In genomic region chr6:108872001-108872974, GRCh38 we compare ENCODE assay signal across 11 cellular contexts. TPM values are rescaled to one million over a fixed set of nuclear protein-coding genes. Genes with fewer than 3 reads are reported as not detected.
A peak's percentile ranks its signal among the peaks of the same experiment; 100 is the strongest.
DNase-seq lines count a peak whose midpoint lies in the region; ATAC-seq, FAIRE-seq and TF ChIP-seq lines count a peak whose summit lies in the region.
"Had no signal": no experiment of that assay in that cellular context is flagged by ENCODE, and none has a peak within 500 bp of the region (broad histone marks: within the 10 kb centered on the region; RNA-seq: fewer than 3 reads in every experiment).

No MANE protein-coding gene starts in this region.

- WGBS in right lobe of liver (ENCODE audit: insufficient coverage, low coverage, low lambda C conversion rate, missing lambda C conversion rate): 65% methylated on average over 10 of the region's 11 CpGs
- WGBS in HepG2 (ENCODE audit: low lambda C conversion rate): 73% methylated on average over 11 of the region's 11 CpGs

- no peak for TF ChIP-seq EP300 in HepG2 (IDR thresholded peaks at IDR 0.05; ENCODE audit: low read depth in 2 of 2, low read length in 2 of 2)
- no peak for TF ChIP-seq EP300 in HepG2 (CRISPR knock-in tag; IDR thresholded peaks at IDR 0.05; ENCODE audit: borderline replicate concordance)

- DNase-seq in right lobe of liver (no peak), HepG2 (ENCODE audit: low spot score) (no peak), WTC11 (ENCODE audit: low spot score) (no peak), inferior parietal cortex (ENCODE audit: extremely low spot score) (peak; percentile 22), type B pancreatic cell (ENCODE audit: extremely low spot score, unreplicated experiment) (no peak), HPDE6-E6E7 (ENCODE audit: extremely low spot score) (no peak), H54 (ENCODE audit: insufficient read length, low spot score) (no peak)
- DNase-seq: Calu3, NCI-H446, retina had no signal

- no peak for TF ChIP-seq RAD21 in HepG2 (CRISPR knock-in tag; IDR thresholded peaks at IDR 0.05)

- H3K4me2 ChIP-seq in HepG2 (ENCODE audit: low read depth, low read length): no peak overlapping the region

- no peak overlapping the region for H3K27ac ChIP-seq in right lobe of liver
- no peak overlapping the region for H3K27ac ChIP-seq in HepG2 (ENCODE audit: extremely low read length, insufficient read depth, low read length)

- no peak overlapping the region for H2AFZ ChIP-seq in HepG2 (ENCODE audit: low read length)

- H3K9me3 ChIP-seq in right lobe of liver (no peaks in the 10 kb centered on the region), HepG2 (ENCODE audit: low read length) (no peaks in the 10 kb centered on the region)

- in situ Hi-C loops in HepG2 (cut with HindIII; ENCODE audit: extremely low pct_ligation_motif_present, low pct_unique_long_range_greater_than_20kb): no loop called here

- H3K4me3 Mint-ChIP-seq in WTC11 (no peak overlapping the region), type B pancreatic cell (peak overlapping the region; percentile 66)

- BruUV-seq in HepG2 (replicated peaks; lab: Mats Ljungman, UMichigan): no TSS peak

- no peaks in the 10 kb centered on the region for H3K27me3 Mint-ChIP-seq in WTC11 (ENCODE audit: low read depth)
- H3K27me3 Mint-ChIP-seq in type B pancreatic cell: no peaks in the 10 kb centered on the region

- H3K4me1 Mint-ChIP-seq in WTC11: peaks cover 24% of the 10 kb centered on the region
- H3K4me1 Mint-ChIP-seq in type B pancreatic cell (ENCODE audit: unreplicated experiment): peaks cover 32% of the 10 kb centered on the region

- POLR2A ChIA-PET in HepG2 (lab: Yijun Ruan, JAX): no interaction called here
- POLR2A ChIA-PET in WTC11 (lab: Charles Lee): no interaction called here

- peak in 3 of 4 donors; percentile 20 to 46 (median 24) for ATAC-seq in right lobe of liver
- no peak for ATAC-seq in HepG2
- peak; percentile 14; the same call in 1 of the 2 replicates for ATAC-seq in WTC11
- no peak for ATAC-seq in GM21723 (IDR thresholded peaks at IDR 0.05; ENCODE audit: unreplicated experiment)

- no peak overlapping the region for H3K4me3 ChIP-seq in right lobe of liver
- no peak overlapping the region for H3K4me3 ChIP-seq in HepG2 (replicated peaks in 1 of 3; ENCODE audit: insufficient read depth in 1 of 3, low read depth in 2 of 3, low read length in 3 of 3)

- H3K79me2 ChIP-seq in HepG2 (ENCODE audit: insufficient read depth, low read length): no peaks in the 10 kb centered on the region

- FAIRE-seq in HepG2 (lab: Jason Lieb, UNC) (no peak), H54 (lab: Jason Lieb, UNC) (no peak)

- H3K36me3 Mint-ChIP-seq in WTC11: no peaks in the 10 kb centered on the region
- peaks cover 13% of the 10 kb centered on the region for H3K36me3 Mint-ChIP-seq in type B pancreatic cell

- no peak overlapping the region for H3K9ac ChIP-seq in HepG2 (ENCODE audit: insufficient read depth, low read depth, low read length)

- intact Hi-C loops in right lobe of liver (cut with DNase I) (no loop called here), HepG2 (cut with micrococcal nuclease; ENCODE audit: unreplicated experiment) (no loop called here)

- no peaks in the 10 kb centered on the region for H3K36me3 ChIP-seq in right lobe of liver
- no peaks in the 10 kb centered on the region for H3K36me3 ChIP-seq in HepG2 (replicated peaks in 1 of 2; ENCODE audit: control insufficient read depth in 1 of 2, insufficient read depth in 2 of 2, low read length in 2 of 2)

- H3K9me3 Mint-ChIP-seq in WTC11: no peaks in the 10 kb centered on the region
- H3K9me3 Mint-ChIP-seq in type B pancreatic cell: no peaks in the 10 kb centered on the region

- no peaks in the 10 kb centered on the region for H4K20me1 ChIP-seq in HepG2 (ENCODE audit: insufficient read depth, low read length)

- no peaks in the 10 kb centered on the region for H3K27me3 ChIP-seq in right lobe of liver
- H3K27me3 ChIP-seq in HepG2 (ENCODE audit: control insufficient read depth in 1 of 2, insufficient read depth in 2 of 2, low read length in 2 of 2): no peaks in the 10 kb centered on the region

- TF ChIP-seq POLR2A in right lobe of liver (IDR thresholded peaks at IDR 0.05): no peak
- TF ChIP-seq POLR2A in HepG2 (IDR thresholded peaks at IDR 0.05; ENCODE audit: insufficient read depth in 1 of 2, low read depth in 2 of 2, low read length in 2 of 2): no peak
- no peak for TF ChIP-seq POLR2A in H54 (IDR thresholded peaks at IDR 0.05; ENCODE audit: low read depth, low read length)

- no peak for TF ChIP-seq CTCF in right lobe of liver (IDR thresholded peaks at IDR 0.05)
- TF ChIP-seq CTCF in HepG2 (CRISPR knock-in tag; IDR thresholded peaks at IDR 0.05): no peak
- no peak for TF ChIP-seq CTCF in WTC11 (IDR thresholded peaks at IDR 0.05)
- no peak for TF ChIP-seq CTCF in type B pancreatic cell (conservative IDR thresholded peaks at IDR 0.05)

- H3K27ac Mint-ChIP-seq in WTC11 (peak overlapping the region; percentile 8; the same call in 1 of the 2 replicates), type B pancreatic cell (peak overlapping the region; percentile 94)

- H3K4me1 ChIP-seq in right lobe of liver (no peaks in the 10 kb centered on the region), HepG2 (ENCODE audit: insufficient read depth, low read length) (no peaks in the 10 kb centered on the region)

- CTCF ChIA-PET in HepG2 (lab: Yijun Ruan, JAX; ENCODE audit: low intra/inter-chr PET ratio, low total read pairs) (no interaction called here), WTC11 (lab: Charles Lee) (interaction anchor here (1.1 to 2.7 kb wide), 3 partner anchors 21 to 34 kb away, joined by 4 to 10 read pairs (median 8); no protein-coding TSS in a partner anchor)

TF ChIP-seq in HepG2, 621 proteins besides CTCF, POLR2A, EP300 and RAD21 (continues in another document):
- TF ChIP-seq ZNF746 (CRISPR knock-in tag; IDR thresholded peaks at IDR 0.05) (no peak), NFIC (IDR thresholded peaks at IDR 0.05; ENCODE audit: low read length) (no peak), HOXA7 (CRISPR knock-in tag; IDR thresholded peaks at IDR 0.05) (no peak), ZNF335 (CRISPR knock-in tag; IDR thresholded peaks at IDR 0.05) (no peak), XBP1 (CRISPR knock-in tag; IDR thresholded peaks at IDR 0.05) (no peak), ZNF230 (CRISPR knock-in tag; IDR thresholded peaks at IDR 0.05) (no peak)

TF ChIP-seq in WTC11, 78 proteins besides CTCF, POLR2A, EP300 and RAD21:
- no peak for TF ChIP-seq NR3C1 (CRISPR knock-in tag; conservative IDR thresholded peaks at IDR 0.05; ENCODE audit: low read depth)
- TF ChIP-seq EMX1 (CRISPR knock-in tag; IDR thresholded peaks at IDR 0.05): no peak
- no peak for TF ChIP-seq ZNF121 (CRISPR knock-in tag; IDR thresholded peaks at IDR 0.05)
- TF ChIP-seq JUN (CRISPR knock-in tag; IDR thresholded peaks at IDR 0.05): no peak
- TF ChIP-seq HMGA2 (CRISPR knock-in tag; IDR thresholded peaks at IDR 0.05): no peak
- TF ChIP-seq MAX (CRISPR knock-in tag; IDR thresholded peaks at IDR 0.05): no peak
- TF ChIP-seq ZBTB21 (CRISPR knock-in tag; IDR thresholded peaks at IDR 0.05; ENCODE audit: borderline replicate concordance): no peak
- no peak for TF ChIP-seq PRRX2 (CRISPR knock-in tag; IDR thresholded peaks at IDR 0.05)
- no peak for TF ChIP-seq NFYB (CRISPR knock-in tag; conservative IDR thresholded peaks at IDR 0.05; ENCODE audit: low read depth)
- no peak for TF ChIP-seq SOX15 (CRISPR knock-in tag; IDR thresholded peaks at IDR 0.05)
- TF ChIP-seq TEAD4 (CRISPR knock-in tag; IDR thresholded peaks at IDR 0.05): no peak
- no peak for TF ChIP-seq ZNF232 (CRISPR knock-in tag; IDR thresholded peaks at IDR 0.05)
- TF ChIP-seq ZNF219 (CRISPR knock-in tag; IDR thresholded peaks at IDR 0.05; ENCODE audit: borderline replicate concordance): no peak

RNA-seq across cellular contexts. Expression of gene ARMC2, which starts 24.1 kb away (rescaled TPM):
- total RNA-seq in right lobe of liver (1 to 10 TPM in 3 of 6 experiments, under 1 TPM in 3; 0.86 to 1.9 (median 1.0) TPM), HepG2 (2016; rRNA removed; fragmentation: Illumina TruSeq; extraction: Trizol) (3.2 and 4.4 TPM in 2 replicates), WTC11 (2021) (4.6 to 5.2 TPM (median 4.7 TPM) in 3 replicates), type B pancreatic cell (ENCODE audit: low replicate concordance) (6.7 and 15.5 TPM in 2 replicates)
- total RNA-seq in HepG2 (2016; cell fraction: cytosol; rRNA removed; fragmentation: Illumina TruSeq; extraction: Trizol; ENCODE audit: low read depth): 2.7 and 3.0 TPM in 2 replicates
- total RNA-seq in HepG2 (2016; cell fraction: insoluble cytoplasmic fraction; rRNA removed; fragmentation: Illumina TruSeq; extraction: Trizol): 3.0 and 3.8 TPM in 2 replicates
- total RNA-seq in HepG2 (2016; cell fraction: membrane; rRNA removed; fragmentation: Illumina TruSeq; extraction: Trizol): 3.9 and 4.8 TPM in 2 replicates
- 3.3 and 4.0 TPM in 2 replicates for total RNA-seq in HepG2 (2016; cell fraction: nucleus; rRNA removed; fragmentation: Illumina TruSeq; extraction: Trizol)
- 1.4 and 2.2 TPM in 2 replicates for polyA plus RNA-seq in HepG2 (2011; rRNA removed)
- 1.1 and 2.0 TPM in 2 replicates for polyA plus RNA-seq in HepG2 (2011; cell fraction: cytosol; rRNA removed)
- polyA plus RNA-seq in HepG2 (2011; cell fraction: nucleus; rRNA removed): 0.93 and 2.3 TPM in 2 replicates
- 1.1 and 1.8 TPM in 2 replicates for polyA plus RNA-seq in HepG2 (2012)
- 4.8 and 5.1 TPM in 2 replicates for polyA plus RNA-seq in HepG2 (2016; cell fraction: cytosol; fragmentation: Illumina TruSeq; extraction: Trizol; ENCODE audit: low read depth)
- polyA plus RNA-seq in HepG2 (2016; cell fraction: insoluble cytoplasmic fraction; fragmentation: Illumina TruSeq; extraction: Trizol; ENCODE audit: low read depth): 2.6 and 3.1 TPM in 2 replicates
- polyA plus RNA-seq in HepG2 (2016; cell fraction: membrane; fragmentation: Illumina TruSeq; extraction: Trizol; ENCODE audit: low read depth): 3.6 and 4.0 TPM in 2 replicates
- 4.9 and 5.6 TPM in 2 replicates for polyA plus RNA-seq in HepG2 (2016; cell fraction: nucleus; fragmentation: Illumina TruSeq; extraction: Trizol; ENCODE audit: insufficient read depth, low read depth)
- polyA minus RNA-seq in HepG2 (2011; rRNA and poly(A)+ RNA removed; ENCODE audit: low replicate concordance): 2.0 and 2.2 TPM in 2 replicates
- 1.8 and 2.2 TPM in 2 replicates for polyA minus RNA-seq in HepG2 (2011; cell fraction: cytosol; rRNA and poly(A)+ RNA removed)
- polyA minus RNA-seq in HepG2 (2011; cell fraction: nucleus; rRNA and poly(A)+ RNA removed): 3.2 and 4.6 TPM in 2 replicates

Comparison
In these comparisons a context has a peak if more than half of its experiments do, and no peak if none do; other contexts are left out.
1. ATAC-seq: peak in right lobe of liver (3 of 4) and WTC11 (single experiment); none in HepG2 (single experiment) and GM21723 (single experiment).